ENCODE assay signal across 10 cellular contexts in the genomic region with DNA sequence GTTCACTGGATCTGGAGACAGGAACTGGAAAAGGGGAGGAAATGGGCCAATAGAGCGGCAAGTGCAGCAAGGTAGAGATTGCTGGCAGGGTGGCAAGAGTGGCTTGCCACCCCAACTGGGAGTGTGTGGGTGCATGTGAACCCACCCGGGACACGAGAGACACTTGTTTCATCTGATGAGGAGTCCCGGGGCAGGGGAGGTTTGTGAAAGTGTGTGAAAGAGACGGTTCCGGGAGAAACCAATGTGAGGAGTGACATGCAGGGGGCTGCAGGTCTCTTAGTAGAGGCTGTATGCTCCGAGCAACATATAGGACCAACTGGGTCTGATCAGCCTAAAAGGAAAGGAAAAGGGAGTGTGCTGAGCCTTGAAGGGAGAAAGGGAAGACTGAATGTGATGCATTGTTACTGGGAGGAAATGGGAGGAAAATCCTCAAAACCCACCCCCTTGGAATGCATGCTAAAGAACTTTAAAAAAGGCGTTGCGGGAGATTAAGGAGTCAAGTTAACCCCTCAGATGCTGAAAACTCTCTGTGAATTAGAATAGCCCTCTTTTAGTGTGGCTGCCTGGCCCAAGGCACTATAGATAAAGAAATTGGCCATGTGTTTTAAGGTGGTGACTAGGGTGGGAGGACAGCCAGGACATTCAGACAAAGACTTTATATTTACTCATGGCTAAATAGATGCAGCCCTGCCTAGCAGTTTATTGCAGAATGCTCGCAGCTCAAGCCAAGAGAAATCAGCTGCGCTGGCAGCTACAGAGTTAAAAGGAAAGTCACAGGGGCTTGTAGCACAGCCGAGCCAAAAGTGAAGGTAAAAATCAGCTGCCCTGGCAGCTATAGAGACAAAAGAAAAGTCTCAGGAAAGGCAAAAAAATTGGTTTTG. TPM values are rescaled to one million over a fixed set of nuclear protein-coding genes. Genes with fewer than 3 reads are reported as not detected.
DNase-seq lines count a peak whose midpoint lies in the region; ATAC-seq and TF ChIP-seq lines count a peak whose summit lies in the region.
"Had no signal": no experiment of that assay in that cellular context is flagged by ENCODE, and none has a peak within 500 bp of the region (broad histone marks: within the 10 kb centered on the region; RNA-seq: fewer than 3 reads in every experiment).

No MANE protein-coding gene starts in this region.

- no peak overlapping the region for H3K27ac Mint-ChIP-seq in activated CD4-positive, alpha-beta T cell treated with anti-CD3 and anti-CD28 coated beads, Interleukin-2, amount 10 ng/mL, durations not matched to agents 7 days and 5 days
- H3K27ac Mint-ChIP-seq in stimulated activated naive B cell treated with anti-CD40 and anti-IgM and Interleukin-4, amounts not matched to agents 10 μg/mL and 1 μg/mL and 100 μg/mL, for 72 hours, result no peak overlapping the region

- no peaks in the 10 kb centered on the region for H3K36me3 Mint-ChIP-seq in activated CD4-positive, alpha-beta T cell treated with anti-CD3 and anti-CD28 coated beads, Interleukin-2, amount 10 ng/mL, durations not matched to agents 7 days and 5 days (ENCODE audit: low read depth)
- no peaks in the 10 kb centered on the region for H3K36me3 Mint-ChIP-seq in stimulated activated naive B cell treated with anti-CD40 and anti-IgM and Interleukin-4, amounts not matched to agents 10 μg/mL and 1 μg/mL and 100 μg/mL, for 72 hours

- H3K4me3 Mint-ChIP-seq in activated CD4-positive, alpha-beta T cell treated with anti-CD3 and anti-CD28 coated beads, Interleukin-2, amount 10 ng/mL, durations not matched to agents 7 days and 5 days, result no peak overlapping the region
- no peak overlapping the region for H3K4me3 Mint-ChIP-seq in stimulated activated naive B cell treated with anti-CD40 and anti-IgM and Interleukin-4, amounts not matched to agents 10 μg/mL and 1 μg/mL and 100 μg/mL, for 72 hours

- H3K9me3 Mint-ChIP-seq in activated CD4-positive, alpha-beta T cell treated with anti-CD3 and anti-CD28 coated beads, Interleukin-2, amount 10 ng/mL, durations not matched to agents 7 days and 5 days, result no peaks in the 10 kb centered on the region
- no peaks in the 10 kb centered on the region for H3K9me3 Mint-ChIP-seq in stimulated activated naive B cell treated with anti-CD40 and anti-IgM and Interleukin-4, amounts not matched to agents 10 μg/mL and 1 μg/mL and 100 μg/mL, for 72 hours

- TF ChIP-seq CTCF in right atrium auricular region (IDR thresholded peaks at IDR 0.05), result no peak

- peak; percentile 38 for DNase-seq in activated CD4-positive, alpha-beta T cell treated with anti-CD3 and anti-CD28 coated beads, Interleukin-2, amount 10 ng/mL, durations not matched to agents 7 days and 5 days
- DNase-seq in activated CD4-positive, alpha-beta T cell treated with anti-CD3 and anti-CD28 coated beads for 4 hours, result no peak
- DNase-seq in right atrium auricular region (ENCODE audit: low spot score) (no peak), SKM-1 treated with dmso at 0.1 percent for 144 hours (lab: John Stamatoyannopoulos, UW; ENCODE audit: unreplicated experiment) (no peak), SHP77 treated with DMSO at 0.1 percent for 48 hours (lab: John Stamatoyannopoulos, UW) (no peak), D341Med (ENCODE audit: low spot score) (no peak)
- no peak for DNase-seq in stimulated activated naive B cell treated with anti-CD40 and anti-IgM and Interleukin-4, amounts not matched to agents 10 μg/mL and 1 μg/mL and 100 μg/mL, for 72 hours

- POLR2A ChIA-PET in activated CD4-positive, alpha-beta T cell treated with anti-CD3 and anti-CD28 coated beads, Interleukin-2, amount 10 ng/mL, durations not matched to agents 7 days and 5 days (lab: Charles Lee), result no interaction called here

- H3K36me3 ChIP-seq in right atrium auricular region, result no peaks in the 10 kb centered on the region

- H3K4me3 ChIP-seq in right atrium auricular region, result peak overlapping the region; percentile 34 to 51

- no peaks in the 10 kb centered on the region for H3K27me3 ChIP-seq in right atrium auricular region

- CTCF ChIA-PET in activated CD4-positive, alpha-beta T cell treated with anti-CD3 and anti-CD28 coated beads, Interleukin-2, amount 10 ng/mL, durations not matched to agents 7 days and 5 days (lab: Charles Lee), result interaction anchor here (1.0 to 3.2 kb wide), 5 partner anchors 10 to 192 kb away, joined by 3 to 20 read pairs (median 3); a partner anchor contains a TSS

- ATAC-seq in SK-N-SH treated with all-trans-retinoic acid at 6 μM for 48 hours, result peak; percentile 69
- ATAC-seq in stimulated activated naive B cell treated with anti-CD40 and anti-IgM and Interleukin-4, amounts not matched to agents 10 μg/mL and 1 μg/mL and 100 μg/mL, for 72 hours (replicated peaks), result peak; percentile 45 to 49

- H3K4me1 ChIP-seq in right atrium auricular region, result peaks cover 0 to 13% of the 10 kb centered on the region in 2 donors

- H3K27me3 Mint-ChIP-seq in activated CD4-positive, alpha-beta T cell treated with anti-CD3 and anti-CD28 coated beads, Interleukin-2, amount 10 ng/mL, durations not matched to agents 7 days and 5 days, result no peaks in the 10 kb centered on the region
- H3K27me3 Mint-ChIP-seq in stimulated activated naive B cell treated with anti-CD40 and anti-IgM and Interleukin-4, amounts not matched to agents 10 μg/mL and 1 μg/mL and 100 μg/mL, for 72 hours, result no peaks in the 10 kb centered on the region

- peaks cover 10% of the 10 kb centered on the region for H3K4me1 Mint-ChIP-seq in activated CD4-positive, alpha-beta T cell treated with anti-CD3 and anti-CD28 coated beads, Interleukin-2, amount 10 ng/mL, durations not matched to agents 7 days and 5 days
- peaks cover 8 to 9% of the 10 kb centered on the region in 2 donors for H3K4me1 Mint-ChIP-seq in stimulated activated naive B cell treated with anti-CD40 and anti-IgM and Interleukin-4, amounts not matched to agents 10 μg/mL and 1 μg/mL and 100 μg/mL, for 72 hours

- no peaks in the 10 kb centered on the region for H3K9me3 ChIP-seq in right atrium auricular region

- peak overlapping the region in 1 of 2 donors; percentile 15 for H3K27ac ChIP-seq in right atrium auricular region
- H3K27ac ChIP-seq: C4-2B had no signal

TF ChIP-seq in SK-N-SH treated with all-trans-retinoic acid at 6 μM for 48 hours, 23 proteins besides CTCF, POLR2A, EP300 and RAD21 (continues in another document):
- TF ChIP-seq TCF4 (CRISPR knock-in tag; IDR thresholded peaks at IDR 0.05; ENCODE audit: borderline replicate concordance) (no peak), TOX (CRISPR knock-in tag; IDR thresholded peaks at IDR 0.05; ENCODE audit: borderline replicate concordance) (no peak), ARNTL (CRISPR knock-in tag; IDR thresholded peaks at IDR 0.05; ENCODE audit: borderline replicate concordance, low read depth) (no peak), ZC3H10 (CRISPR knock-in tag; IDR thresholded peaks at IDR 0.05) (no peak), ZNF8 (CRISPR knock-in tag; IDR thresholded peaks at IDR 0.05) (no peak), ZFP30 (CRISPR knock-in tag; IDR thresholded peaks at IDR 0.05) (no peak)
- TF ChIP-seq, protein P1, sequence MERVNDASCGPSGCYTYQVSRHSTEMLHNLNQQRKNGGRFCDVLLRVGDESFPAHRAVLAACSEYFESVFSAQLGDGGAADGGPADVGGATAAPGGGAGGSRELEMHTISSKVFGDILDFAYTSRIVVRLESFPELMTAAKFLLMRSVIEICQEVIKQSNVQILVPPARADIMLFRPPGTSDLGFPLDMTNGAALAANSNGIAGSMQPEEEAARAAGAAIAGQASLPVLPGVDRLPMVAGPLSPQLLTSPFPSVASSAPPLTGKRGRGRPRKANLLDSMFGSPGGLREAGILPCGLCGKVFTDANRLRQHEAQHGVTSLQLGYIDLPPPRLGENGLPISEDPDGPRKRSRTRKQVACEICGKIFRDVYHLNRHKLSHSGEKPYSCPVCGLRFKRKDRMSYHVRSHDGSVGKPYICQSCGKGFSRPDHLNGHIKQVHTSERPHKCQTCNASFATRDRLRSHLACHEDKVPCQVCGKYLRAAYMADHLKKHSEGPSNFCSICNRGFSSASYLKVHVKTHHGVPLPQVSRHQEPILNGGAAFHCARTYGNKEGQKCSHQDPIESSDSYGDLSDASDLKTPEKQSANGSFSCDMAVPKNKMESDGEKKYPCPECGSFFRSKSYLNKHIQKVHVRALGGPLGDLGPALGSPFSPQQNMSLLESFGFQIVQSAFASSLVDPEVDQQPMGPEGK (CRISPR knock-in tag; IDR thresholded peaks at IDR 0.05; ENCODE audit: borderline replicate concordance), result no peak
- TF ChIP-seq, protein P2, sequence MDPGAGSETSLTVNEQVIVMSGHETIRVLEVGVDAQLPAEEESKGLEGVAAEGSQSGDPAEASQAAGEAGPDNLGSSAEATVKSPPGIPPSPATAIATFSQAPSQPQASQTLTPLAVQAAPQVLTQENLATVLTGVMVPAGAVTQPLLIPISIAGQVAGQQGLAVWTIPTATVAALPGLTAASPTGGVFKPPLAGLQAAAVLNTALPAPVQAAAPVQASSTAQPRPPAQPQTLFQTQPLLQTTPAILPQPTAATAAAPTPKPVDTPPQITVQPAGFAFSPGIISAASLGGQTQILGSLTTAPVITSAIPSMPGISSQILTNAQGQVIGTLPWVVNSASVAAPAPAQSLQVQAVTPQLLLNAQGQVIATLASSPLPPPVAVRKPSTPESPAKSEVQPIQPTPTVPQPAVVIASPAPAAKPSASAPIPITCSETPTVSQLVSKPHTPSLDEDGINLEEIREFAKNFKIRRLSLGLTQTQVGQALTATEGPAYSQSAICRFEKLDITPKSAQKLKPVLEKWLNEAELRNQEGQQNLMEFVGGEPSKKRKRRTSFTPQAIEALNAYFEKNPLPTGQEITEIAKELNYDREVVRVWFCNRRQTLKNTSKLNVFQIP (CRISPR knock-in tag; IDR thresholded peaks at IDR 0.05; ENCODE audit: borderline replicate concordance, low read depth), result no peak
- TF ChIP-seq, protein P3, sequence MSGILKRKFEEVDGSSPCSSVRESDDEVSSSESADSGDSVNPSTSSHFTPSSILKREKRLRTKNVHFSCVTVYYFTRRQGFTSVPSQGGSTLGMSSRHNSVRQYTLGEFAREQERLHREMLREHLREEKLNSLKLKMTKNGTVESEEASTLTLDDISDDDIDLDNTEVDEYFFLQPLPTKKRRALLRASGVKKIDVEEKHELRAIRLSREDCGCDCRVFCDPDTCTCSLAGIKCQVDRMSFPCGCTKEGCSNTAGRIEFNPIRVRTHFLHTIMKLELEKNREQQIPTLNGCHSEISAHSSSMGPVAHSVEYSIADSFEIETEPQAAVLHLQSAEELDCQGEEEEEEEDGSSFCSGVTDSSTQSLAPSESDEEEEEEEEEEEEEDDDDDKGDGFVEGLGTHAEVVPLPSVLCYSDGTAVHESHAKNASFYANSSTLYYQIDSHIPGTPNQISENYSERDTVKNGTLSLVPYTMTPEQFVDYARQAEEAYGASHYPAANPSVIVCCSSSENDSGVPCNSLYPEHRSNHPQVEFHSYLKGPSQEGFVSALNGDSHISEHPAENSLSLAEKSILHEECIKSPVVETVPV (CRISPR knock-in tag; IDR thresholded peaks at IDR 0.05), result no peak

RNA-seq across cellular contexts. Expression of a gene that starts 9.1 kb away (rescaled TPM):
- not detected for total RNA-seq in activated CD4-positive, alpha-beta T cell treated with anti-CD3 and anti-CD28 coated beads, Interleukin-2, amount 10 ng/mL, durations not matched to agents 7 days and 5 days
- total RNA-seq in right atrium auricular region, result 1 to 10 TPM in 1 of 2 donors, under 1 TPM in 1; 0.35 to 1.3 TPM
- total RNA-seq: activated CD8-positive, alpha-beta memory T cell treated with anti-CD3 and anti-CD28 coated beads for 36 hours had no signal

RNA-seq across cellular contexts. Expression of a gene that starts 29.8 kb away (rescaled TPM):
- 1 to 10 TPM; 4.0 to 5.2 TPM for total RNA-seq in activated CD4-positive, alpha-beta T cell treated with anti-CD3 and anti-CD28 coated beads, Interleukin-2, amount 10 ng/mL, durations not matched to agents 7 days and 5 days
- 10 to 100 TPM in 1 of 2 donors, 1 to 10 TPM in 1; 5.7 to 12.1 TPM for total RNA-seq in right atrium auricular region
